In the genomic region with DNA sequence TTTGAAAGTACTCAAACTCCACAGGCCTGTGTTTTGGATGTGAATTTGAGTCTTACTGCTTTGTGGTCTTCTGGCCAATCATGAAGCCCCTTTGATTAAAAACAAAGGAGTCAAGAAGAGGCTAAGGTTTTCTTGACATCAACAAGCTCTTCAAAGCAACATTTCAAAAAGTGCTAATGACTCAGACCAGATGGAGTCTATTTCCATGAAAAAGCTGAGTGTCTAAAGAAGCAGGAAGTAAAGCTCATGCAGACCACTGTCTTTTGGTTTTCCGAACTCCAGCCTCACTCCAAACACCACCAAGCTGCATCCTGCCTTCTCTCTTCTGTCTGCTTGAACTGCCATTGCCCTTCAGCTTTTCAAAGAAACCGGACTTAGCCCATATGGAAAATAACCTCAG, we compare ENCODE assay signal across 12 cellular contexts.
A peak's percentile ranks its signal among the peaks of the same experiment; 100 is the strongest.
DNase-seq lines count a peak whose midpoint lies in the region; ATAC-seq and TF ChIP-seq lines count a peak whose summit lies in the region.
"Had no signal": no experiment of that assay in that cellular context is flagged by ENCODE, and none has a peak within 500 bp of the region (broad histone marks: within the 10 kb centered on the region; RNA-seq: fewer than 3 reads in every experiment).

No MANE protein-coding gene starts in this region.

- H3K27me3 ChIP-seq in NT2/D1 (ENCODE audit: insufficient read depth, insufficient read length) = no peaks in the 10 kb centered on the region
- H3K27me3 ChIP-seq: Peyer's patch had no signal

- H3K36me3 Mint-ChIP-seq in neural crest cell (ENCODE audit: low read depth) (no peaks in the 10 kb centered on the region), type B pancreatic cell (no peaks in the 10 kb centered on the region)

- TF ChIP-seq CTCF in fibroblast of the aortic adventitia (IDR thresholded peaks at IDR 0.05; ENCODE audit: insufficient read depth, low read length) = no peak
- no peak for TF ChIP-seq CTCF in neural crest cell (conservative IDR thresholded peaks at IDR 0.05)
- TF ChIP-seq CTCF in type B pancreatic cell (conservative IDR thresholded peaks at IDR 0.05) = no peak

- H3K36me3 ChIP-seq in NT2/D1 (ENCODE audit: insufficient read depth, insufficient read length, low read length) = no peaks in the 10 kb centered on the region
- H3K36me3 ChIP-seq: Peyer's patch had no signal

- DNase-seq in ELF-1 (ENCODE audit: low read depth, low spot score) (peak; percentile 27), NT2/D1 (ENCODE audit: low read depth, low spot score) (peak; percentile 16), fibroblast of the aortic adventitia (ENCODE audit: low read depth) (peak; percentile 40), neural crest cell (ENCODE audit: low read depth, low spot score) (no peak), type B pancreatic cell (ENCODE audit: extremely low spot score, unreplicated experiment) (no peak), kidney tubule cell (ENCODE audit: low spot score) (no peak)
- DNase-seq: NCI-H187 treated with DMSO at 0.1 percent for 48 hours, NCI-H446, Peyer's patch, SHP77 had no signal

- H3K9ac ChIP-seq in NT2/D1 (ENCODE audit: insufficient read length, low read depth) = no peak overlapping the region

- H3K4me3 Mint-ChIP-seq in neural crest cell = no peak overlapping the region
- no peak overlapping the region for H3K4me3 Mint-ChIP-seq in type B pancreatic cell

- no peak overlapping the region for H3K4me3 ChIP-seq in NT2/D1 (ENCODE audit: insufficient read length, low read depth)
- H3K4me3 ChIP-seq in fibroblast of the aortic adventitia (ENCODE audit: low read depth, low read length) = no peak overlapping the region
- H3K4me3 ChIP-seq: Peyer's patch had no signal

- H3K27ac Mint-ChIP-seq in neural crest cell (ENCODE audit: unreplicated experiment) (peak overlapping the region; percentile 57), type B pancreatic cell (no peak overlapping the region)

- no peaks in the 10 kb centered on the region for H3K27me3 Mint-ChIP-seq in neural crest cell (ENCODE audit: low read depth)
- no peaks in the 10 kb centered on the region for H3K27me3 Mint-ChIP-seq in type B pancreatic cell

- no peaks in the 10 kb centered on the region for H3K4me1 ChIP-seq in NT2/D1 (ENCODE audit: insufficient read depth, insufficient read length)

- no peaks in the 10 kb centered on the region for H3K9me3 ChIP-seq in NT2/D1 (ENCODE audit: insufficient read depth, low read length)
- H3K9me3 ChIP-seq: Peyer's patch had no signal

- no peak for ATAC-seq in HG02763 (IDR thresholded peaks at IDR 0.05; ENCODE audit: unreplicated experiment)
- no peak for ATAC-seq in GM18520 (IDR thresholded peaks at IDR 0.05; ENCODE audit: unreplicated experiment)

- H3K9me3 Mint-ChIP-seq in neural crest cell (peaks cover 3% of the 10 kb centered on the region), type B pancreatic cell (peaks cover 5% of the 10 kb centered on the region)

- H3K4me1 Mint-ChIP-seq in neural crest cell (peaks cover 23% of the 10 kb centered on the region), type B pancreatic cell (ENCODE audit: unreplicated experiment) (peaks cover 13% of the 10 kb centered on the region)

Comparison
In these comparisons a context has a peak if more than half of its experiments do, and no peak if none do; other contexts are left out.
1. DNase-seq: peak in ELF-1 (single experiment), NT2/D1 (single experiment) and fibroblast of the aortic adventitia (single experiment); none in neural crest cell (single experiment), type B pancreatic cell (single experiment) and kidney tubule cell (single experiment).